Comparison of ENCODE assay signal across 8 cellular contexts in genomic region chr2:26562811-26563645, GRCh38.
DNase-seq lines count a peak whose midpoint lies in the region; ATAC-seq and TF ChIP-seq lines count a peak whose summit lies in the region.

No MANE protein-coding gene starts in this region.

- no peak overlapping the region for H3K27ac ChIP-seq in BLaER1
- peak overlapping the region; percentile 13 for H3K27ac ChIP-seq in muscle layer of colon (ENCODE audit: low read depth, low read length)

- H3K27me3 ChIP-seq in BLaER1 (peaks cover 39% of the 10 kb centered on the region), Loucy (ENCODE audit: insufficient read depth, low read length, poor library complexity, severe bottlenecking) (no peaks in the 10 kb centered on the region), muscle layer of colon (ENCODE audit: control insufficient read depth in 1 of 2, insufficient read depth in 2 of 2, low read length in 2 of 2) (peaks cover 0 to 30% of the 10 kb centered on the region in 2 donors)

- peak overlapping the region; percentile 88 for H3K4me2 ChIP-seq in BLaER1
- H3K4me2 ChIP-seq in Loucy (ENCODE audit: low read depth, low read length, poor library complexity, severe bottlenecking): peak overlapping the region; percentile 76

- H3K79me2 ChIP-seq in Loucy (ENCODE audit: insufficient read depth, low read length): no peaks in the 10 kb centered on the region

- peak overlapping the region; percentile 51; the same call in 1 of the 2 replicates for H2AFZ ChIP-seq in Loucy (ENCODE audit: low read length)

- no peaks in the 10 kb centered on the region for H3K9me3 Mint-ChIP-seq in type B pancreatic cell

- TF ChIP-seq CTCF in Loucy (conservative IDR thresholded peaks at IDR 0.05; ENCODE audit: low read length): no peak
- TF ChIP-seq CTCF in type B pancreatic cell (conservative IDR thresholded peaks at IDR 0.05): no peak

- H3K36me3 ChIP-seq in BLaER1 (no peaks in the 10 kb centered on the region), Loucy (ENCODE audit: insufficient read depth, low read length) (no peaks in the 10 kb centered on the region), muscle layer of colon (ENCODE audit: insufficient read depth, low read length) (no peaks in the 10 kb centered on the region)

- peaks cover 61% of the 10 kb centered on the region for H3K27me3 Mint-ChIP-seq in type B pancreatic cell

- DNase-seq in ecto neural progenitor cell (ENCODE audit: low spot score): peak; percentile 39
- no peak for DNase-seq in GF-D8 (lab: John Stamatoyannopoulos, UW)
- DNase-seq in type B pancreatic cell (ENCODE audit: extremely low spot score, unreplicated experiment): no peak
- DNase-seq in GOT3 (lab: John Stamatoyannopoulos, UW): no peak

- ATAC-seq in GM21367 (IDR thresholded peaks at IDR 0.05; ENCODE audit: unreplicated experiment): no peak

- H3K9ac ChIP-seq in BLaER1 (0 out of 2 replicates have a peak overlapping the region, but pooled peaks have one; percentile 45), Loucy (ENCODE audit: low read depth, low read length, poor library complexity, severe bottlenecking) (no peak overlapping the region), muscle layer of colon (ENCODE audit: low read length) (no peak overlapping the region)

- no peaks in the 10 kb centered on the region for H3K9me3 ChIP-seq in BLaER1
- H3K9me3 ChIP-seq in Loucy (ENCODE audit: insufficient read depth, low read depth, low read length): no peaks in the 10 kb centered on the region
- no peaks in the 10 kb centered on the region for H3K9me3 ChIP-seq in muscle layer of colon (ENCODE audit: low read length)

- peak overlapping the region; percentile 60 for H3K4me3 ChIP-seq in BLaER1
- peak overlapping the region; percentile 68 for H3K4me3 ChIP-seq in Loucy (ENCODE audit: low read length, poor library complexity, severe bottlenecking)
- H3K4me3 ChIP-seq in muscle layer of colon (ENCODE audit: low read depth in 1 of 2, low read length in 2 of 2): peak overlapping the region; percentile 50 to 57

- no peak overlapping the region for H3K4me3 Mint-ChIP-seq in type B pancreatic cell

- peaks cover 21% of the 10 kb centered on the region for H3K4me1 ChIP-seq in BLaER1
- no peaks in the 10 kb centered on the region for H3K4me1 ChIP-seq in Loucy (ENCODE audit: insufficient read depth, low read length, poor library complexity, severe bottlenecking)
- peaks cover 9% of the 10 kb centered on the region for H3K4me1 ChIP-seq in muscle layer of colon (ENCODE audit: insufficient read depth, low read length)

- no peaks in the 10 kb centered on the region for H3K36me3 Mint-ChIP-seq in type B pancreatic cell

- H3F3A ChIP-seq in Loucy (ENCODE audit: low read depth): no peaks in the 10 kb centered on the region

- H3K4me1 Mint-ChIP-seq in type B pancreatic cell (ENCODE audit: unreplicated experiment): no peaks in the 10 kb centered on the region

- no peak overlapping the region for H3K27ac Mint-ChIP-seq in type B pancreatic cell

- no peaks in the 10 kb centered on the region for H3K9me2 ChIP-seq in Loucy (replicated peaks; ENCODE audit: low read depth, low read length)

- H4K20me1 ChIP-seq in BLaER1 (no peaks in the 10 kb centered on the region), Loucy (ENCODE audit: insufficient read depth, low read length, poor library complexity, severe bottlenecking) (no peaks in the 10 kb centered on the region)
